In the genomic region with DNA sequence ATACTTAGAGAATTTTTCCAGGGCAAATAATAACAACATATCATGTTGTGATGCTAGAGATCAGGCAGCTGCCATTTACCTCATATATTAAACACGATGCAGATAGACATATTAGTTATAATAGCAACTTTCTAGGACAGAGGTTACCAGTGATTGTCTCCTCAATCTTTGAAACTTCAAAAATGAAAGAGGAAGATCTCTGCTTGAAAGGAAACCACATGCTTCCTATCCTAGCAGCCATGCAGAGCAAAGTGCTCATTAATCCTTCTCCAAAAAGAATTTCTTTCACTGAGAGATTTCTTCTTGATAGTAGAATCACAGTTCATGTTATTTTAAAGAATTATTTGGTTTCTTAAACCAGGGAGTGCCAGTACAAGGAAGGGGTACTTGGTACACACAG, we compare ENCODE assay signal across 12 cellular contexts.
"Had no signal": no experiment of that assay in that cellular context is flagged by ENCODE, and none has a peak within 500 bp of the region (broad histone marks: within the 10 kb centered on the region; RNA-seq: fewer than 3 reads in every experiment).

No MANE protein-coding gene starts in this region.

- DNase-seq: activated T-cell treated with anti-CD3 and anti-CD28 coated beads, Interleukin-2, amount 50 U/mL, for 1 hour; amygdala; brain microvascular endothelial cell; cerebellar nuclear complex; erythroblast; hypothalamus; kidney glomerular epithelial cell; mesendoderm; stimulated activated naive CD4-positive, alpha-beta T cell treated with Interleukin-2 at 50 U/mL for 16 hours; trophoblast cell had no signal

- ATAC-seq: activated CD4-positive, CD25-positive, alpha-beta regulatory T cell treated with anti-CD3 and anti-CD28 coated beads, Interleukin-2, amount 50 U/mL, for 24 hours; sciatic nerve had no signal
